1 cellular context compared by ENCODE assay signal in the genomic region with DNA sequence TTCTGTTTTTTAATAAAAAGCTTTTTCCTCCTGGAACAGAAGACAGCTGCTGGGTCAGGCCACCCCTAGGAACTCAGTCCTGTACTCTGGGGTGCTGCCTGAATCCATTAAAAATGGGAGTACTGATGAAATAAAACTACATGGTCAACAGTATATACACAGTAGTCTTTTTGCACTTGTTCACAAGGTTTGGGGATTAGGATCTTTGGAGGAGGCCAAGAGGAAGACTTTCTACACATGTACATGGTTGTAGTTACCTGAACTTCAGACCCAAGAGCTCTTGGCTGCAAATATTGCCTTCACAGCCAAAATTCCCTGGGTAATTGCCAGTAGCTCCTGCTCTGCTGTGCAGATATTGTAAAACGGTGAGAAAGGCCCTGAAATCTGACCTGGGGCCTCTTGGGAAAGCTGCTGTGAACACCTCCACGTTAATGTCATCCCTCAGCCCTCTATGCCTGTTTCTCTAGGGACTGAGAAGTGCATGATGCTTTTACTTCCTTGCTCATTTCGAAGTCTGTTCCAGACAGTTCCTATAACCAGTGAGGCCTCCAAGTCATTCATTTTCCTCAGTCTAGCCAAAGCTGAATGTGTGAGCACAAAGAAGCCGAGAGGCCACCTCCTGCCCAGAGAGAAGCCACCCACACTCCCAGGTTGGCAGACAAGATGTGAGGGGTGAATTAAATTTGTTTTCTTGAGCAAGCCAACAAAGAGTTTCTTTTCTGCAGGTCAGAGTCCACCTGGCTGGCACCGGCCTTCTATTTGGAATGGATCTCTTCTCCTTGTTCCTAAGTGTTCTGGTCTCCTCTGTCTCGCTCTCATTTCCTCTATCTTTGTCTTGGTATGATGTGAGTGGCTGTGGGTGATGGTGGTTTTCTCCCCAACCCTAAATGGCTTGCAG.
TF ChIP-seq lines count a peak whose summit lies in the region.

No MANE protein-coding gene starts in this region.

TF ChIP-seq in HepG2, 621 proteins besides CTCF, POLR2A, EP300 and RAD21 (continued from another document and continues in another):
- TF ChIP-seq EED (CRISPR knock-in tag; IDR thresholded peaks at IDR 0.05) = no peak
- TF ChIP-seq SRSF1 (optimal IDR thresholded peaks at IDR 0.05; ENCODE audit: low read depth, low read length) = no peak
- TF ChIP-seq, protein P1, sequence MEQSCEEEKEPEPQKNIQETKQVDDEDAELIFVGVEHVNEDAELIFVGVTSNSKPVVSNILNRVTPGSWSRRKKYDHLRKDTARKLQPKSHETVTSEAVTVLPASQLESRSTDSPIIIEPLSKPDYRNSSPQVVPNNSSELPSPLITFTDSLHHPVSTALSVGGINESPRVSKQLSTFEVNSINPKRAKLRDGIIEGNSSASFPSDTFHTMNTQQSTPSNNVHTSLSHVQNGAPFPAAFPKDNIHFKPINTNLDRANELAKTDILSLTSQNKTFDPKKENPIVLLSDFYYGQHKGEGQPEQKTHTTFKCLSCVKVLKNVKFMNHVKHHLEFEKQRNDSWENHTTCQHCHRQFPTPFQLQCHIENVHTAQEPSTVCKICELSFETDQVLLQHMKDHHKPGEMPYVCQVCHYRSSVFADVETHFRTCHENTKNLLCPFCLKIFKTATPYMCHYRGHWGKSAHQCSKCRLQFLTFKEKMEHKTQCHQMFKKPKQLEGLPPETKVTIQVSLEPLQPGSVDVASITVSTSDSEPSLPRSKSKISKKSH (CRISPR knock-in tag; IDR thresholded peaks at IDR 0.05; ENCODE audit: borderline replicate concordance) = no peak
- TF ChIP-seq ZNF253 (CRISPR knock-in tag; IDR thresholded peaks at IDR 0.05; ENCODE audit: borderline replicate concordance) = no peak
- TF ChIP-seq, protein P2, sequence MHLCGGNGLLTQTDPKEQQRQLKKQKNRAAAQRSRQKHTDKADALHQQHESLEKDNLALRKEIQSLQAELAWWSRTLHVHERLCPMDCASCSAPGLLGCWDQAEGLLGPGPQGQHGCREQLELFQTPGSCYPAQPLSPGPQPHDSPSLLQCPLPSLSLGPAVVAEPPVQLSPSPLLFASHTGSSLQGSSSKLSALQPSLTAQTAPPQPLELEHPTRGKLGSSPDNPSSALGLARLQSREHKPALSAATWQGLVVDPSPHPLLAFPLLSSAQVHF (CRISPR knock-in tag; IDR thresholded peaks at IDR 0.05) = no peak
- no peak for TF ChIP-seq ZIK1 (CRISPR knock-in tag; IDR thresholded peaks at IDR 0.05; ENCODE audit: borderline replicate concordance, low read depth)
- TF ChIP-seq, protein P3, sequence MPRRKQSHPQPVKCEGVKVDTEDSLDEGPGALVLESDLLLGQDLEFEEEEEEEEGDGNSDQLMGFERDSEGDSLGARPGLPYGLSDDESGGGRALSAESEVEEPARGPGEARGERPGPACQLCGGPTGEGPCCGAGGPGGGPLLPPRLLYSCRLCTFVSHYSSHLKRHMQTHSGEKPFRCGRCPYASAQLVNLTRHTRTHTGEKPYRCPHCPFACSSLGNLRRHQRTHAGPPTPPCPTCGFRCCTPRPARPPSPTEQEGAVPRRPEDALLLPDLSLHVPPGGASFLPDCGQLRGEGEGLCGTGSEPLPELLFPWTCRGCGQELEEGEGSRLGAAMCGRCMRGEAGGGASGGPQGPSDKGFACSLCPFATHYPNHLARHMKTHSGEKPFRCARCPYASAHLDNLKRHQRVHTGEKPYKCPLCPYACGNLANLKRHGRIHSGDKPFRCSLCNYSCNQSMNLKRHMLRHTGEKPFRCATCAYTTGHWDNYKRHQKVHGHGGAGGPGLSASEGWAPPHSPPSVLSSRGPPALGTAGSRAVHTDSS (CRISPR knock-in tag; conservative IDR thresholded peaks at IDR 0.05) = no peak
- no peak for TF ChIP-seq SMAD3 (CRISPR knock-in tag; IDR thresholded peaks at IDR 0.05)
- TF ChIP-seq, protein P4, sequence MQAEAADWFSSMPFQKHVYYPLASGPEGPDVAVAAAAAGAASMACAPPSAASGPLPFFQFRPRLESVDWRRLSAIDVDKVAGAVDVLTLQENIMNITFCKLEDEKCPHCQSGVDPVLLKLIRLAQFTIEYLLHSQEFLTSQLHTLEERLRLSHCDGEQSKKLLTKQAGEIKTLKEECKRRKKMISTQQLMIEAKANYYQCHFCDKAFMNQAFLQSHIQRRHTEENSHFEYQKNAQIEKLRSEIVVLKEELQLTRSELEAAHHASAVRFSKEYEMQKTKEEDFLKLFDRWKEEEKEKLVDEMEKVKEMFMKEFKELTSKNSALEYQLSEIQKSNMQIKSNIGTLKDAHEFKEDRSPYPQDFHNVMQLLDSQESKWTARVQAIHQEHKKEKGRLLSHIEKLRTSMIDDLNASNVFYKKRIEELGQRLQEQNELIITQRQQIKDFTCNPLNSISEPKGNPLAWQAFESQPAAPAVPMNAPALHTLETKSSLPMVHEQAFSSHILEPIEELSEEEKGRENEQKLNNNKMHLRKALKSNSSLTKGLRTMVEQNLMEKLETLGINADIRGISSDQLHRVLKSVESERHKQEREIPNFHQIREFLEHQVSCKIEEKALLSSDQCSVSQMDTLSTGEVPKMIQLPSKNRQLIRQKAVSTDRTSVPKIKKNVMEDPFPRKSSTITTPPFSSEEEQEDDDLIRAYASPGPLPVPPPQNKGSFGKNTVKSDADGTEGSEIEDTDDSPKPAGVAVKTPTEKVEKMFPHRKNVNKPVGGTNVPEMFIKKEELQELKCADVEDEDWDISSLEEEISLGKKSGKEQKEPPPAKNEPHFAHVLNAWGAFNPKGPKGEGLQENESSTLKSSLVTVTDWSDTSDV (CRISPR knock-in tag; IDR thresholded peaks at IDR 0.05) = no peak
- TF ChIP-seq POLR2AphosphoS5 (IDR thresholded peaks at IDR 0.05; ENCODE audit: low read depth, low read length) = no peak
- no peak for TF ChIP-seq ZNF616 (CRISPR knock-in tag; IDR thresholded peaks at IDR 0.05; ENCODE audit: low read depth)
- no peak for TF ChIP-seq ZNF143 (CRISPR knock-in tag; IDR thresholded peaks at IDR 0.05)
- TF ChIP-seq, protein P5, sequence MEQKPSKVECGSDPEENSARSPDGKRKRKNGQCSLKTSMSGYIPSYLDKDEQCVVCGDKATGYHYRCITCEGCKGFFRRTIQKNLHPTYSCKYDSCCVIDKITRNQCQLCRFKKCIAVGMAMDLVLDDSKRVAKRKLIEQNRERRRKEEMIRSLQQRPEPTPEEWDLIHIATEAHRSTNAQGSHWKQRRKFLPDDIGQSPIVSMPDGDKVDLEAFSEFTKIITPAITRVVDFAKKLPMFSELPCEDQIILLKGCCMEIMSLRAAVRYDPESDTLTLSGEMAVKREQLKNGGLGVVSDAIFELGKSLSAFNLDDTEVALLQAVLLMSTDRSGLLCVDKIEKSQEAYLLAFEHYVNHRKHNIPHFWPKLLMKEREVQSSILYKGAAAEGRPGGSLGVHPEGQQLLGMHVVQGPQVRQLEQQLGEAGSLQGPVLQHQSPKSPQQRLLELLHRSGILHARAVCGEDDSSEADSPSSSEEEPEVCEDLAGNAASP (CRISPR knock-in tag; IDR thresholded peaks at IDR 0.05; ENCODE audit: borderline replicate concordance) = no peak
- TF ChIP-seq ZNF569 (CRISPR knock-in tag; IDR thresholded peaks at IDR 0.05; ENCODE audit: borderline replicate concordance) = no peak
- TF ChIP-seq, protein P6, sequence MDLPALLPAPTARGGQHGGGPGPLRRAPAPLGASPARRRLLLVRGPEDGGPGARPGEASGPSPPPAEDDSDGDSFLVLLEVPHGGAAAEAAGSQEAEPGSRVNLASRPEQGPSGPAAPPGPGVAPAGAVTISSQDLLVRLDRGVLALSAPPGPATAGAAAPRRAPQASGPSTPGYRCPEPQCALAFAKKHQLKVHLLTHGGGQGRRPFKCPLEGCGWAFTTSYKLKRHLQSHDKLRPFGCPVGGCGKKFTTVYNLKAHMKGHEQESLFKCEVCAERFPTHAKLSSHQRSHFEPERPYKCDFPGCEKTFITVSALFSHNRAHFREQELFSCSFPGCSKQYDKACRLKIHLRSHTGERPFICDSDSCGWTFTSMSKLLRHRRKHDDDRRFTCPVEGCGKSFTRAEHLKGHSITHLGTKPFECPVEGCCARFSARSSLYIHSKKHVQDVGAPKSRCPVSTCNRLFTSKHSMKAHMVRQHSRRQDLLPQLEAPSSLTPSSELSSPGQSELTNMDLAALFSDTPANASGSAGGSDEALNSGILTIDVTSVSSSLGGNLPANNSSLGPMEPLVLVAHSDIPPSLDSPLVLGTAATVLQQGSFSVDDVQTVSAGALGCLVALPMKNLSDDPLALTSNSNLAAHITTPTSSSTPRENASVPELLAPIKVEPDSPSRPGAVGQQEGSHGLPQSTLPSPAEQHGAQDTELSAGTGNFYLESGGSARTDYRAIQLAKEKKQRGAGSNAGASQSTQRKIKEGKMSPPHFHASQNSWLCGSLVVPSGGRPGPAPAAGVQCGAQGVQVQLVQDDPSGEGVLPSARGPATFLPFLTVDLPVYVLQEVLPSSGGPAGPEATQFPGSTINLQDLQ (CRISPR knock-in tag; IDR thresholded peaks at IDR 0.05) = no peak
- TF ChIP-seq FOXC1 (CRISPR knock-in tag; IDR thresholded peaks at IDR 0.05; ENCODE audit: borderline replicate concordance) = peak; percentile 22; the same call in 1 of the 2 replicates
- TF ChIP-seq KMT2A (CRISPR knock-in tag; IDR thresholded peaks at IDR 0.05) = no peak
- 0 out of 2 replicates have a peak, but pooled peaks have one; percentile 25 for TF ChIP-seq MXD4 (CRISPR knock-in tag; IDR thresholded peaks at IDR 0.05)
- TF ChIP-seq TBP (CRISPR knock-in tag; IDR thresholded peaks at IDR 0.05) = no peak
- no peak for TF ChIP-seq TRIM24 (CRISPR knock-in tag; IDR thresholded peaks at IDR 0.05)
- TF ChIP-seq TOE1 (CRISPR knock-in tag; IDR thresholded peaks at IDR 0.05) = no peak
- no peak for TF ChIP-seq ARNT (IDR thresholded peaks at IDR 0.05)
- TF ChIP-seq MIER3 (CRISPR knock-in tag; IDR thresholded peaks at IDR 0.05; ENCODE audit: borderline replicate concordance) = no peak
- TF ChIP-seq ZNF660 (CRISPR knock-in tag; IDR thresholded peaks at IDR 0.05; ENCODE audit: borderline replicate concordance, low read depth) = no peak
- TF ChIP-seq ZNF768 (CRISPR knock-in tag; IDR thresholded peaks at IDR 0.05) = no peak
- TF ChIP-seq ZNF44 (CRISPR knock-in tag; IDR thresholded peaks at IDR 0.05) = peak; percentile 48; the same call in 1 of the 2 replicates
- no peak for TF ChIP-seq ZFP90 (CRISPR knock-in tag; IDR thresholded peaks at IDR 0.05; ENCODE audit: borderline replicate concordance)
- TF ChIP-seq KLF9 (CRISPR knock-in tag; IDR thresholded peaks at IDR 0.05; ENCODE audit: low read depth) = no peak
- no peak for TF ChIP-seq ZNF570 (CRISPR knock-in tag; IDR thresholded peaks at IDR 0.05; ENCODE audit: borderline replicate concordance)
- TF ChIP-seq, protein P7, sequence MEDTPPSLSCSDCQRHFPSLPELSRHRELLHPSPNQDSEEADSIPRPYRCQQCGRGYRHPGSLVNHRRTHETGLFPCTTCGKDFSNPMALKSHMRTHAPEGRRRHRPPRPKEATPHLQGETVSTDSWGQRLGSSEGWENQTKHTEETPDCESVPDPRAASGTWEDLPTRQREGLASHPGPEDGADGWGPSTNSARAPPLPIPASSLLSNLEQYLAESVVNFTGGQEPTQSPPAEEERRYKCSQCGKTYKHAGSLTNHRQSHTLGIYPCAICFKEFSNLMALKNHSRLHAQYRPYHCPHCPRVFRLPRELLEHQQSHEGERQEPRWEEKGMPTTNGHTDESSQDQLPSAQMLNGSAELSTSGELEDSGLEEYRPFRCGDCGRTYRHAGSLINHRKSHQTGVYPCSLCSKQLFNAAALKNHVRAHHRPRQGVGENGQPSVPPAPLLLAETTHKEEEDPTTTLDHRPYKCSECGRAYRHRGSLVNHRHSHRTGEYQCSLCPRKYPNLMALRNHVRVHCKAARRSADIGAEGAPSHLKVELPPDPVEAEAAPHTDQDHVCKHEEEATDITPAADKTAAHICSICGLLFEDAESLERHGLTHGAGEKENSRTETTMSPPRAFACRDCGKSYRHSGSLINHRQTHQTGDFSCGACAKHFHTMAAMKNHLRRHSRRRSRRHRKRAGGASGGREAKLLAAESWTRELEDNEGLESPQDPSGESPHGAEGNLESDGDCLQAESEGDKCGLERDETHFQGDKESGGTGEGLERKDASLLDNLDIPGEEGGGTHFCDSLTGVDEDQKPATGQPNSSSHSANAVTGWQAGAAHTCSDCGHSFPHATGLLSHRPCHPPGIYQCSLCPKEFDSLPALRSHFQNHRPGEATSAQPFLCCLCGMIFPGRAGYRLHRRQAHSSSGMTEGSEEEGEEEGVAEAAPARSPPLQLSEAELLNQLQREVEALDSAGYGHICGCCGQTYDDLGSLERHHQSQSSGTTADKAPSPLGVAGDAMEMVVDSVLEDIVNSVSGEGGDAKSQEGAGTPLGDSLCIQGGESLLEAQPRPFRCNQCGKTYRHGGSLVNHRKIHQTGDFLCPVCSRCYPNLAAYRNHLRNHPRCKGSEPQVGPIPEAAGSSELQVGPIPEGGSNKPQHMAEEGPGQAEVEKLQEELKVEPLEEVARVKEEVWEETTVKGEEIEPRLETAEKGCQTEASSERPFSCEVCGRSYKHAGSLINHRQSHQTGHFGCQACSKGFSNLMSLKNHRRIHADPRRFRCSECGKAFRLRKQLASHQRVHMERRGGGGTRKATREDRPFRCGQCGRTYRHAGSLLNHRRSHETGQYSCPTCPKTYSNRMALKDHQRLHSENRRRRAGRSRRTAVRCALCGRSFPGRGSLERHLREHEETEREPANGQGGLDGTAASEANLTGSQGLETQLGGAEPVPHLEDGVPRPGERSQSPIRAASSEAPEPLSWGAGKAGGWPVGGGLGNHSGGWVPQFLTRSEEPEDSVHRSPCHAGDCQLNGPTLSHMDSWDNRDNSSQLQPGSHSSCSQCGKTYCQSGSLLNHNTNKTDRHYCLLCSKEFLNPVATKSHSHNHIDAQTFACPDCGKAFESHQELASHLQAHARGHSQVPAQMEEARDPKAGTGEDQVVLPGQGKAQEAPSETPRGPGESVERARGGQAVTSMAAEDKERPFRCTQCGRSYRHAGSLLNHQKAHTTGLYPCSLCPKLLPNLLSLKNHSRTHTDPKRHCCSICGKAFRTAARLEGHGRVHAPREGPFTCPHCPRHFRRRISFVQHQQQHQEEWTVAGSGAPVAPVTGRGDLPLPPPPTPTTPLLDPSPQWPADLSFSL (CRISPR knock-in tag; IDR thresholded peaks at IDR 0.05) = no peak
- TF ChIP-seq HIVEP1 (CRISPR knock-in tag; IDR thresholded peaks at IDR 0.05) = no peak
- TF ChIP-seq HOXD1 (CRISPR knock-in tag; IDR thresholded peaks at IDR 0.05) = no peak
- no peak for TF ChIP-seq ELF3 (CRISPR knock-in tag; IDR thresholded peaks at IDR 0.05)
- TF ChIP-seq CEBPB (IDR thresholded peaks at IDR 0.05; ENCODE audit: borderline replicate concordance, low read depth, low read length) = no peak
- peak; percentile 24; the same call in 1 of the 2 replicates for TF ChIP-seq ARNTL (CRISPR knock-in tag; IDR thresholded peaks at IDR 0.05)
- TF ChIP-seq FOSL2 (CRISPR knock-in tag; IDR thresholded peaks at IDR 0.05) = peak; percentile 51; the same call in 1 of the 2 replicates
- TF ChIP-seq MYC (CRISPR knock-in tag; IDR thresholded peaks at IDR 0.05; ENCODE audit: borderline replicate concordance) = no peak
